ENCODE assay signal across 16 cellular contexts in genomic region chrX:9522756-9523155, GRCh38. TPM values are rescaled to one million over a fixed set of nuclear protein-coding genes. Genes with fewer than 3 reads are reported as not detected.
DNase-seq lines count a peak whose midpoint lies in the region; TF ChIP-seq lines count a peak whose summit lies in the region.
"Had no signal": no experiment of that assay in that cellular context is flagged by ENCODE, and none has a peak within 500 bp of the region (broad histone marks: within the 10 kb centered on the region; RNA-seq: fewer than 3 reads in every experiment).

No MANE protein-coding gene starts in this region.

- no peak overlapping the region for H3K23ac ChIP-seq in mesenchymal stem cell (ENCODE audit: low read length in 2 of 2)

- no peak overlapping the region for H2BK15ac ChIP-seq in mesenchymal stem cell (ENCODE audit: low read depth, poor library complexity, severe bottlenecking)

- peak overlapping the region; percentile 1 for H3K27ac Mint-ChIP-seq in activated T-helper 2 cell treated with anti-CD3 and anti-CD28 coated beads, Interferon-gamma antibody, Interleukin-2, Interleukin-4, amounts not matched to agents 10 μg/mL and 5 μg/mL and 100 μg/mL, durations not matched to agents 14 hours and 24 hours and 36 hours
- peak overlapping the region; percentile 40 for H3K27ac Mint-ChIP-seq in neural progenitor cell

- H4K20me1 ChIP-seq in BLaER1 treated with 17β-estradiol and CSF1 and Interleukin-3, amounts not matched to agents 10 nM and 100 nM: peaks cover 91 to 99% (median 99%) of the 10 kb centered on the region in 11 experiments
- H4K20me1 ChIP-seq in neural progenitor cell (ENCODE audit: low read depth): peaks cover 52% of the 10 kb centered on the region

- H3K4ac ChIP-seq in mesenchymal stem cell (ENCODE audit: low read depth in 1 of 2, low read length in 2 of 2): no peak overlapping the region

- H3K79me1 ChIP-seq in mesenchymal stem cell (replicated peaks; ENCODE audit: low read length, poor library complexity, severe bottlenecking): peaks cover 6% of the 10 kb centered on the region

- no peak overlapping the region for H2BK5ac ChIP-seq in mesenchymal stem cell (ENCODE audit: low read depth, low read length, poor library complexity, severe bottlenecking)

- H3K4me1 Mint-ChIP-seq in activated T-helper 2 cell treated with anti-CD3 and anti-CD28 coated beads, Interferon-gamma antibody, Interleukin-2, Interleukin-4, amounts not matched to agents 10 μg/mL and 5 μg/mL and 100 μg/mL, durations not matched to agents 14 hours and 24 hours and 36 hours (ENCODE audit: low read depth): peaks cover 21% of the 10 kb centered on the region
- peaks cover 82% of the 10 kb centered on the region for H3K4me1 Mint-ChIP-seq in neural progenitor cell

- H3K4me3 ChIP-seq in BLaER1 treated with 17β-estradiol and CSF1 and Interleukin-3, amounts not matched to agents 10 nM and 100 nM: no peak overlapping the region
- H3K4me3 ChIP-seq in fibroblast of mammary gland (ENCODE audit: control insufficient read depth, low read depth, low read length) (no peak overlapping the region), neural progenitor cell (no peak overlapping the region), mesenchymal stem cell (ENCODE audit: insufficient read depth in 1 of 2, low read depth in 1 of 2, low read length in 2 of 2) (no peak overlapping the region)
- H3K4me3 ChIP-seq: GM12878, HAP-1, MG63, PC-9 had no signal

- H4K8ac ChIP-seq in mesenchymal stem cell (ENCODE audit: low read length): no peak overlapping the region

- H3K14ac ChIP-seq in mesenchymal stem cell (ENCODE audit: low read length in 2 of 2): no peak overlapping the region

- no peaks in the 10 kb centered on the region for H3F3A ChIP-seq in neural progenitor cell (ENCODE audit: low read depth)

- H3K9me3 ChIP-seq in BLaER1 treated with 17β-estradiol and CSF1 and Interleukin-3, amounts not matched to agents 10 nM and 100 nM (replicated peaks in 1 of 11): no peaks in the 10 kb centered on the region; a peak in 1 of 22 replicates
- H3K9me3 ChIP-seq in neural progenitor cell (ENCODE audit: low read depth) (peaks cover 3% of the 10 kb centered on the region), mesenchymal stem cell (ENCODE audit: control insufficient read depth, low read length) (no peaks in the 10 kb centered on the region)
- H3K9me3 ChIP-seq: HAP-1, MG63 had no signal

- H2AK5ac ChIP-seq in mesenchymal stem cell (ENCODE audit: low read length, severe bottlenecking): no peak overlapping the region

- H3K36me3 ChIP-seq in BLaER1 treated with 17β-estradiol and CSF1 and Interleukin-3, amounts not matched to agents 10 nM and 100 nM: peaks cover 0 to 8% (median 0%) of the 10 kb centered on the region in 11 experiments; a peak in 4 of 22 replicates
- H3K36me3 ChIP-seq in neural progenitor cell (no peaks in the 10 kb centered on the region), mesenchymal stem cell (ENCODE audit: control insufficient read depth in 1 of 2, insufficient read depth in 2 of 2, low read depth in 1 of 2, low read length in 2 of 2) (no peaks in the 10 kb centered on the region)
- H3K36me3 ChIP-seq: HAP-1, MG63 had no signal

- no peaks in the 10 kb centered on the region for H3K9me3 Mint-ChIP-seq in activated T-helper 2 cell treated with anti-CD3 and anti-CD28 coated beads, Interferon-gamma antibody, Interleukin-2, Interleukin-4, amounts not matched to agents 10 μg/mL and 5 μg/mL and 100 μg/mL, durations not matched to agents 14 hours and 24 hours and 36 hours
- H3K9me3 Mint-ChIP-seq in neural progenitor cell: no peaks in the 10 kb centered on the region

- H3K4me2 ChIP-seq in BLaER1 treated with 17β-estradiol and CSF1 and Interleukin-3, amounts not matched to agents 10 nM and 100 nM: peak overlapping the region in 8 of 11 experiments; percentile 1 to 50 (median 9); a peak in 8 of 22 replicates
- H3K4me2 ChIP-seq in neural progenitor cell (no peak overlapping the region), mesenchymal stem cell (ENCODE audit: low read length, poor library complexity, severe bottlenecking) (no peak overlapping the region)
- H3K4me2 ChIP-seq: PC-9 had no signal

- no peak overlapping the region for H2BK12ac ChIP-seq in mesenchymal stem cell (ENCODE audit: low read length in 2 of 2)

- no peak overlapping the region for H3K9ac ChIP-seq in BLaER1 treated with 17β-estradiol and CSF1 and Interleukin-3, amounts not matched to agents 10 nM and 100 nM
- no peak overlapping the region for H3K9ac ChIP-seq in neural progenitor cell
- no peak overlapping the region for H3K9ac ChIP-seq in mesenchymal stem cell (ENCODE audit: low read length)

- no peak overlapping the region for H3K18ac ChIP-seq in mesenchymal stem cell (ENCODE audit: low read depth in 1 of 2, low read length in 2 of 2)

- intact Hi-C loops in activated T-helper 2 cell treated with anti-CD3 and anti-CD28 coated beads, Interferon-gamma antibody, Interleukin-2, Interleukin-4, amounts not matched to agents 10 μg/mL and 5 μg/mL and 100 μg/mL, durations not matched to agents 14 hours and 24 hours and 36 hours (cut with micrococcal nuclease): no loop called here

- DNase-seq in activated T-helper 2 cell treated with anti-CD3 and anti-CD28 coated beads, Interferon-gamma antibody, Interleukin-2, Interleukin-4, amounts not matched to agents 10 μg/mL and 5 μg/mL and 100 μg/mL, durations not matched to agents 14 hours and 24 hours and 36 hours (ENCODE audit: low spot score): no peak
- DNase-seq in fibroblast of mammary gland (ENCODE audit: low read depth): peak; percentile 45
- no peak for DNase-seq in neural progenitor cell (ENCODE audit: low spot score)
- no peak for DNase-seq in SKM-1 treated with dmso at 0.1 percent for 144 hours (lab: John Stamatoyannopoulos, UW; ENCODE audit: unreplicated experiment)
- DNase-seq in mesenchymal stem cell: no peak
- no peak for DNase-seq in effector CD4-positive, alpha-beta T cell
- DNase-seq: ACHN, MG63, NCI-H1092 treated with DMSO at 0.1 percent for 48 hours, NCI-H1694, NCI-H2107, NCI-H226, PC-9 had no signal

- no peak overlapping the region for H3K4me3 Mint-ChIP-seq in activated T-helper 2 cell treated with anti-CD3 and anti-CD28 coated beads, Interferon-gamma antibody, Interleukin-2, Interleukin-4, amounts not matched to agents 10 μg/mL and 5 μg/mL and 100 μg/mL, durations not matched to agents 14 hours and 24 hours and 36 hours (ENCODE audit: low read depth)
- no peak overlapping the region for H3K4me3 Mint-ChIP-seq in neural progenitor cell

- H2BK120ac ChIP-seq in mesenchymal stem cell (ENCODE audit: low read depth, low read length): no peak overlapping the region

- H2AFZ ChIP-seq in neural progenitor cell (replicated peaks): no peak overlapping the region
- H2AFZ ChIP-seq in mesenchymal stem cell (ENCODE audit: low read depth, low read length): no peak overlapping the region
- H2AFZ ChIP-seq: PC-9 had no signal

- peaks cover 17% of the 10 kb centered on the region for H3K36me3 Mint-ChIP-seq in activated T-helper 2 cell treated with anti-CD3 and anti-CD28 coated beads, Interferon-gamma antibody, Interleukin-2, Interleukin-4, amounts not matched to agents 10 μg/mL and 5 μg/mL and 100 μg/mL, durations not matched to agents 14 hours and 24 hours and 36 hours (ENCODE audit: low read depth)
- peaks cover 7% of the 10 kb centered on the region for H3K36me3 Mint-ChIP-seq in neural progenitor cell

- H3K4me1 ChIP-seq in BLaER1 treated with 17β-estradiol and CSF1 and Interleukin-3, amounts not matched to agents 10 nM and 100 nM: peaks cover 32 to 64% (median 48%) of the 10 kb centered on the region in 10 experiments
- H3K4me1 ChIP-seq in neural progenitor cell (peaks cover 20% of the 10 kb centered on the region), mesenchymal stem cell (ENCODE audit: control insufficient read depth, insufficient read depth, low read depth, low read length) (peaks cover 5% of the 10 kb centered on the region)

- peaks cover 96% of the 10 kb centered on the region for H3K79me2 ChIP-seq in neural progenitor cell (ENCODE audit: low read depth)

- TF ChIP-seq CTCF in fibroblast of mammary gland (conservative IDR thresholded peaks at IDR 0.05; ENCODE audit: control insufficient read depth, insufficient read depth, low read depth, low read length): no peak
- no peak for TF ChIP-seq CTCF in neural progenitor cell (IDR thresholded peaks at IDR 0.05)

- no peak overlapping the region for H3K27ac ChIP-seq in BLaER1 treated with 17β-estradiol and CSF1 and Interleukin-3, amounts not matched to agents 10 nM and 100 nM
- H3K27ac ChIP-seq in neural progenitor cell (no peak overlapping the region), mesenchymal stem cell (ENCODE audit: low read length, poor library complexity, severe bottlenecking) (no peak overlapping the region)
- H3K27ac ChIP-seq: PC-9 had no signal

- H4K91ac ChIP-seq in mesenchymal stem cell (ENCODE audit: low read length): no peak overlapping the region

- H3K27me3 Mint-ChIP-seq in activated T-helper 2 cell treated with anti-CD3 and anti-CD28 coated beads, Interferon-gamma antibody, Interleukin-2, Interleukin-4, amounts not matched to agents 10 μg/mL and 5 μg/mL and 100 μg/mL, durations not matched to agents 14 hours and 24 hours and 36 hours (ENCODE audit: low read depth): no peaks in the 10 kb centered on the region
- peaks cover 5% of the 10 kb centered on the region for H3K27me3 Mint-ChIP-seq in neural progenitor cell (ENCODE audit: insufficient read depth, low read depth)

- 90% methylated on average over 2 of the region's 2 CpGs for WGBS in mesenchymal stem cell

- H3K27me3 ChIP-seq in BLaER1 treated with 17β-estradiol and CSF1 and Interleukin-3, amounts not matched to agents 10 nM and 100 nM: no peaks in the 10 kb centered on the region
- H3K27me3 ChIP-seq in neural progenitor cell: no peaks in the 10 kb centered on the region
- H3K27me3 ChIP-seq in mesenchymal stem cell (ENCODE audit: control insufficient read depth in 1 of 2, insufficient read depth in 1 of 2, low read length in 2 of 2): no peaks in the 10 kb centered on the region
- H3K27me3 ChIP-seq: MG63 had no signal

RNA-seq across cellular contexts. Expression of gene TBL1X, which starts 57.9 kb away (rescaled TPM):
- 49.0 and 53.2 TPM in 2 replicates for total RNA-seq in activated T-helper 2 cell treated with anti-CD3 and anti-CD28 coated beads, Interferon-gamma antibody, Interleukin-2, Interleukin-4, amounts not matched to agents 10 μg/mL and 5 μg/mL and 100 μg/mL, durations not matched to agents 14 hours and 24 hours and 36 hours
- total RNA-seq in neural progenitor cell (ENCODE audit: low replicate concordance): 34.7 and 35.7 TPM in 2 replicates
- 28.2 TPM for polyA plus RNA-seq in mesenchymal stem cell (2013, experiment 1 of 2)
- 28.2 TPM for polyA plus RNA-seq in mesenchymal stem cell (2013, experiment 2 of 2)

Comparison
In these comparisons a context has a peak if more than half of its experiments do, and no peak if none do; other contexts are left out.
1. H3K4me2 ChIP-seq: peak in BLaER1 treated with 17β-estradiol and CSF1 and Interleukin-3, amounts not matched to agents 10 nM and 100 nM (8 of 11); none in neural progenitor cell (single experiment) and mesenchymal stem cell (single experiment).